8 cellular contexts compared by ENCODE assay signal in genomic region chr11:32829680-32830412, GRCh38.
DNase-seq lines count a peak whose midpoint lies in the region; ATAC-seq, FAIRE-seq and TF ChIP-seq lines count a peak whose summit lies in the region.

PRRG4 (plus strand) TSS chr11:32829927; CDS start chr11:32830530, 603 bp downstream.

- H3K4me2 ChIP-seq in DOHH2 (ENCODE audit: low read length) = peak within 1 kb of the TSS; percentile 49

- FAIRE-seq in RCC 7860 (lab: Jason Lieb, UNC) = no peak

- ATAC-seq in GM19455 (IDR thresholded peaks at IDR 0.05; ENCODE audit: unreplicated experiment) (peak; percentile 86), HG03520 (IDR thresholded peaks at IDR 0.05; ENCODE audit: unreplicated experiment) (peak; percentile 74), HG03378 (IDR thresholded peaks at IDR 0.05; ENCODE audit: unreplicated experiment) (no peak)

- H3K9me2 ChIP-seq in DOHH2 (replicated peaks; ENCODE audit: control insufficient read depth, low read length) = no peaks in the 10 kb centered on the region

- H3K27ac ChIP-seq in DOHH2 (ENCODE audit: low read depth, low read length) = no peak within 1 kb of the TSS
- H3K27ac ChIP-seq in brain microvascular endothelial cell = no peak within 1 kb of the TSS

- no peaks in the 10 kb centered on the region for H3K79me2 ChIP-seq in DOHH2 (ENCODE audit: control insufficient read depth, low read length)

- no peaks in the 10 kb centered on the region for H3F3A ChIP-seq in DOHH2 (ENCODE audit: control insufficient read depth, insufficient read depth)

- in situ Hi-C loops in brain microvascular endothelial cell (cut with HindIII; ENCODE audit: low pct_ligation_motif_present, low sequenced_read_pairs) = no loop called here

- TF ChIP-seq CTCF in DOHH2 (IDR thresholded peaks at IDR 0.05; ENCODE audit: low read depth, low read length, poor library complexity, severe bottlenecking) (no peak), brain microvascular endothelial cell (IDR thresholded peaks at IDR 0.05; ENCODE audit: low read depth, low read length, missing control alignments) (no peak)

- H3K4me1 ChIP-seq in DOHH2 (ENCODE audit: control insufficient read depth, low read length) = 0 out of 2 replicates have a peak, but pooled peaks cover 2% of the 10 kb centered on the region

- H3K9me3 ChIP-seq in DOHH2 (ENCODE audit: control insufficient read depth, insufficient read depth, low read length) = no peaks in the 10 kb centered on the region

- DNase-seq in RCC 7860 (ENCODE audit: low spot score) (peak; percentile 11), brain microvascular endothelial cell (no peak), islet precursor cell (peak; percentile 90)
- DNase-seq in stimulated activated CD4-positive, alpha-beta T cell treated with anti-CD3 and anti-CD28 coated beads, Interleukin-12 subunit alpha, Interleukin-12 subunit beta, amount 100 ng/mL, for 24 hours (ENCODE audit: low read depth in 2 of 2) = peak; percentile 11 to 28

- H3K27me3 ChIP-seq in DOHH2 (ENCODE audit: control insufficient read depth, low read length) (peaks cover 27% of the 10 kb centered on the region), brain microvascular endothelial cell (replicated peaks) (peaks cover 7% of the 10 kb centered on the region)

- H3K4me3 ChIP-seq in DOHH2 (ENCODE audit: low read length) = peak within 1 kb of the TSS; percentile 47
- H3K4me3 ChIP-seq in brain microvascular endothelial cell (ENCODE audit: low read depth, low read length) = peak within 1 kb of the TSS; percentile 60

- no peaks in the 10 kb centered on the region for H4K20me1 ChIP-seq in DOHH2 (ENCODE audit: control insufficient read depth, insufficient read depth, low read depth, low read length)

- no peaks in the 10 kb centered on the region for H3K36me3 ChIP-seq in DOHH2 (ENCODE audit: control insufficient read depth, low read length)
- H3K36me3 ChIP-seq in brain microvascular endothelial cell (replicated peaks) = no peaks in the 10 kb centered on the region
